8 cellular contexts compared by ENCODE assay signal in the genomic region with DNA sequence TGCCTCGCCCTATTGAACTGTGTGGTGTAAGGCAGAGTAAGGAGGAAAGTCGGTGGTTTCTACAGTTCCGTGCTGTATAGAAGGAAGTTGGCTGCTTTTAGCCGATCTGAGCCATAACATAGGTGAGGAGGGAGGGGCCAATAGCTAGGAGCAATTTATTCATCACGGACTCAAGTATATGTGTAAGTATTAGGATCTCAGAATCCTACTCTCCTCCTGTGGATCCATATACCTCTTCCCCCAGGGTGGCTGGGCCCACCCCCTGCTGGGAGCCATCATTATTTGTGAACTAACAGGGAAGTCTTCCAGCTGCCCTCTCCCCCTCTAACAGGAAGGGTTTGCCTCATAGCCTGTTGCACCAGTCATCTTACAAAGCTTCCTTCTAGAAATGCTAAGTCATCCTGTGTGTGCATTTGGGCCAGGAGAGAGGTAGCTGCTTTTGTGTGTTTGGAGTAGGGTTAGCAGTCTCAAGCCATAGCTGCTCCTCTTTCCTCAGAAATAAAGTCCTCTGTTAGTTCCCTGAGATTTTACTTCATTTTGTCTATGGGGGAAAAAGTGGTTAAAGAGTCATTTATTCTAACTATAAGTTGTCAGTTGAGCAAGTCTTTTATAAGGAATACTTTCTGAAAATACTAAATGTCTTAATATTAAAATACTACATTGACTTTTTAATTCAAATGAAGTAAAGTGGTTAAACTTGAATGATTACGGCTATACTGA. TPM values are rescaled to one million over a fixed set of nuclear protein-coding genes. Genes with fewer than 3 reads are reported as not detected.
DNase-seq lines count a peak whose midpoint lies in the region; ATAC-seq and TF ChIP-seq lines count a peak whose summit lies in the region.

No MANE protein-coding gene starts in this region.

- H4K8ac ChIP-seq in neuronal stem cell (ENCODE audit: low read depth, low read length): no peak overlapping the region

- no peak overlapping the region for H3K4me2 ChIP-seq in neuronal stem cell (ENCODE audit: insufficient read depth, low read length, poor library complexity, severe bottlenecking)

- H3K79me1 ChIP-seq in neuronal stem cell (ENCODE audit: low read depth, low read length): peaks cover under 1% of the 10 kb centered on the region

- TF ChIP-seq CTCF in CD8-positive, alpha-beta T cell (IDR thresholded peaks at IDR 0.05): no peak

- no peaks in the 10 kb centered on the region for H3K27me3 ChIP-seq in CD8-positive, alpha-beta T cell (ENCODE audit: insufficient read depth, low read length)
- no peaks in the 10 kb centered on the region for H3K27me3 ChIP-seq in neuronal stem cell (ENCODE audit: control insufficient read depth in 3 of 3, insufficient read depth in 3 of 3, low read depth in 1 of 3, low read length in 3 of 3)

- no peaks in the 10 kb centered on the region for H3K4me1 ChIP-seq in CD8-positive, alpha-beta T cell (ENCODE audit: insufficient read depth, low read length)
- no peaks in the 10 kb centered on the region for H3K4me1 ChIP-seq in neuronal stem cell (ENCODE audit: control insufficient read depth in 2 of 2, insufficient read depth in 1 of 2, low read depth in 1 of 2, low read length in 2 of 2)

- no peak overlapping the region for H4K91ac ChIP-seq in neuronal stem cell (ENCODE audit: low read depth, low read length, poor library complexity)

- no peak overlapping the region for H2BK15ac ChIP-seq in neuronal stem cell (ENCODE audit: low read length)

- POLR2A ChIA-PET in CD8-positive, alpha-beta T cell (lab: Charles Lee): interaction anchor here (0.9 kb wide), 1 partner anchor 16 kb away, joined by 5 read pairs; the partner anchor contains the start of gene PGD

- DNase-seq in CD8-positive, alpha-beta T cell: no peak
- peak; percentile 13 for DNase-seq in NCI-H69 (lab: John Stamatoyannopoulos, UW)
- DNase-seq in effector memory CD8-positive, alpha-beta T cell: no peak
- no peak for DNase-seq in naive B cell
- no peak for DNase-seq in D341Med (ENCODE audit: low spot score)
- no peak for DNase-seq in neuronal stem cell (ENCODE audit: low spot score)
- DNase-seq in 8988T: no peak

- no peak overlapping the region for H3K4me3 ChIP-seq in CD8-positive, alpha-beta T cell (ENCODE audit: low read depth, low read length)
- no peak overlapping the region for H3K4me3 ChIP-seq in neuronal stem cell (ENCODE audit: low read length in 2 of 2)

- no peaks in the 10 kb centered on the region for H3K9me3 ChIP-seq in CD8-positive, alpha-beta T cell (ENCODE audit: low read length)
- no peaks in the 10 kb centered on the region for H3K9me3 ChIP-seq in neuronal stem cell (replicated peaks in 1 of 2; ENCODE audit: control insufficient read depth in 2 of 2, insufficient read depth in 1 of 2, low read depth in 1 of 2, low read length in 2 of 2)

- H3K14ac ChIP-seq in neuronal stem cell (ENCODE audit: low read length): no peak overlapping the region

- peak overlapping the region; percentile 27 for H3K27ac Mint-ChIP-seq in CD8-positive, alpha-beta T cell
- H3K27ac Mint-ChIP-seq in effector memory CD8-positive, alpha-beta T cell: peak overlapping the region in 1 of 2 donors; percentile 44
- H3K27ac Mint-ChIP-seq in naive B cell: peak overlapping the region in 5 of 6 donors; percentile 66 to 91 (median 76)

- intact Hi-C loops in CD8-positive, alpha-beta T cell (cut with DNase I, micrococcal nuclease): no loop called here

- H3K9me3 Mint-ChIP-seq in CD8-positive, alpha-beta T cell: no peaks in the 10 kb centered on the region
- no peaks in the 10 kb centered on the region for H3K9me3 Mint-ChIP-seq in effector memory CD8-positive, alpha-beta T cell
- no peaks in the 10 kb centered on the region for H3K9me3 Mint-ChIP-seq in naive B cell

- H3K27ac ChIP-seq in CD8-positive, alpha-beta T cell (ENCODE audit: low read depth, low read length): no peak overlapping the region
- H3K27ac ChIP-seq in neuronal stem cell (replicated peaks; ENCODE audit: low read length): no peak overlapping the region

- peaks cover 4% of the 10 kb centered on the region for H3K4me1 Mint-ChIP-seq in CD8-positive, alpha-beta T cell (ENCODE audit: low read depth)
- H3K4me1 Mint-ChIP-seq in effector memory CD8-positive, alpha-beta T cell (ENCODE audit: low read depth in 2 of 2): no peaks in the 10 kb centered on the region
- peaks cover 0 to 6% (median 3%) of the 10 kb centered on the region in 3 donors for H3K4me1 Mint-ChIP-seq in naive B cell

- H2AFZ ChIP-seq in neuronal stem cell (ENCODE audit: low read length): no peak overlapping the region

- H2BK5ac ChIP-seq in neuronal stem cell (ENCODE audit: low read length): no peak overlapping the region

- CTCF ChIA-PET in CD8-positive, alpha-beta T cell (lab: Charles Lee): no interaction called here

- no peaks in the 10 kb centered on the region for H3K27me3 Mint-ChIP-seq in CD8-positive, alpha-beta T cell (ENCODE audit: low read depth)
- H3K27me3 Mint-ChIP-seq in effector memory CD8-positive, alpha-beta T cell: no peaks in the 10 kb centered on the region
- H3K27me3 Mint-ChIP-seq in naive B cell: no peaks in the 10 kb centered on the region

- H3K23ac ChIP-seq in neuronal stem cell (ENCODE audit: low read depth, low read length, poor library complexity): no peak overlapping the region

- no peak overlapping the region for H3K9ac ChIP-seq in neuronal stem cell (ENCODE audit: low read depth, low read length, poor library complexity)

- no CpG with 5 or more reads among the region's 6 CpGs for WGBS in neuronal stem cell (ENCODE audit: extremely low coverage in 2 of 2, insufficient read length in 2 of 2, insufficient replicate concordance in 1 of 2), 2 donors

- no peak overlapping the region for H2AK5ac ChIP-seq in neuronal stem cell (ENCODE audit: low read depth, low read length)

- no peak overlapping the region for H3K18ac ChIP-seq in neuronal stem cell (ENCODE audit: low read length)

- H3K36me3 Mint-ChIP-seq in CD8-positive, alpha-beta T cell: peaks cover 88% of the 10 kb centered on the region
- peaks cover 63% of the 10 kb centered on the region for H3K36me3 Mint-ChIP-seq in effector memory CD8-positive, alpha-beta T cell (ENCODE audit: insufficient read depth)
- peaks cover 29 to 33% of the 10 kb centered on the region in 2 donors for H3K36me3 Mint-ChIP-seq in naive B cell

- peaks cover 52% of the 10 kb centered on the region for H3K36me3 ChIP-seq in CD8-positive, alpha-beta T cell (ENCODE audit: insufficient read depth, low read length)
- H3K36me3 ChIP-seq in neuronal stem cell (replicated peaks in 1 of 2; ENCODE audit: control insufficient read depth in 2 of 2, insufficient read depth in 2 of 2, low read length in 2 of 2): peaks cover 59 to 98% of the 10 kb centered on the region in 2 donors

- H2BK12ac ChIP-seq in neuronal stem cell (ENCODE audit: low read length): no peak overlapping the region

- ATAC-seq in CD8-positive, alpha-beta T cell: no peak
- ATAC-seq in effector memory CD8-positive, alpha-beta T cell (replicated peaks): peak; percentile 21
- peak in 1 of 2 donors; percentile 54 for ATAC-seq in naive B cell (ENCODE audit: low read depth in 2 of 2)
- no peak for ATAC-seq in GM19324 (IDR thresholded peaks at IDR 0.05; ENCODE audit: low FRiP score, unreplicated experiment)

- H2BK120ac ChIP-seq in neuronal stem cell (ENCODE audit: low read depth, low read length): no peak overlapping the region

- no peak overlapping the region for H3K4ac ChIP-seq in neuronal stem cell (ENCODE audit: low read length)

- no peak overlapping the region for H3K4me3 Mint-ChIP-seq in CD8-positive, alpha-beta T cell
- no peak overlapping the region for H3K4me3 Mint-ChIP-seq in effector memory CD8-positive, alpha-beta T cell
- peak overlapping the region in 1 of 8 donors; percentile 45 for H3K4me3 Mint-ChIP-seq in naive B cell

RNA-seq across cellular contexts. Expression of gene CENPS, which starts 14.9 kb away (rescaled TPM):
- 1 to 10 TPM; 2.0 to 3.5 TPM for total RNA-seq in CD8-positive, alpha-beta T cell
- polyA plus RNA-seq in naive B cell (ENCODE audit: low read depth in 6 of 6): 10 to 100 TPM; 10.1 to 21.3 (median 14.2) TPM
- 25.9 TPM for polyA plus RNA-seq in neuronal stem cell (2013, experiment 1 of 2)
- polyA plus RNA-seq in neuronal stem cell (2013, experiment 2 of 2): 26.8 TPM

RNA-seq across cellular contexts. Expression of gene PGD, which starts 16.5 kb away (rescaled TPM):
- total RNA-seq in CD8-positive, alpha-beta T cell: 10 to 100 TPM; 20.2 to 21.7 TPM
- polyA plus RNA-seq in naive B cell (ENCODE audit: low read depth in 6 of 6): 10 to 100 TPM; 30.4 to 54.5 (median 32.7) TPM
- polyA plus RNA-seq in neuronal stem cell (2013, experiment 1 of 2): 253 TPM
- polyA plus RNA-seq in neuronal stem cell (2013, experiment 2 of 2): 255 TPM

RNA-seq across cellular contexts. Expression of gene CORT, which starts 34.5 kb away (rescaled TPM):
- total RNA-seq in CD8-positive, alpha-beta T cell: under 1 TPM in 1 of 2 experiments, not detected in 1; 0.38 TPM
- polyA plus RNA-seq in naive B cell (ENCODE audit: low read depth in 6 of 6): not detected
- polyA plus RNA-seq in neuronal stem cell (2013, experiment 1 of 2): 2.8 TPM
- 2.8 TPM for polyA plus RNA-seq in neuronal stem cell (2013, experiment 2 of 2)

RNA-seq across cellular contexts. Expression of gene DFFA, which starts 57.0 kb away (rescaled TPM):
- 10 to 100 TPM in 1 of 2 experiments, 1 to 10 TPM in 1; 10.0 to 10.4 TPM for total RNA-seq in CD8-positive, alpha-beta T cell
- polyA plus RNA-seq in naive B cell (ENCODE audit: low read depth in 6 of 6): 10 to 100 TPM; 21.1 to 35.6 (median 23.6) TPM
- 40.1 TPM for polyA plus RNA-seq in neuronal stem cell (2013, experiment 1 of 2)
- polyA plus RNA-seq in neuronal stem cell (2013, experiment 2 of 2): 41.7 TPM

RNA-seq across cellular contexts. Expression of gene PEX14, which starts 59.4 kb away (rescaled TPM):
- total RNA-seq in CD8-positive, alpha-beta T cell: 10 to 100 TPM; 13.5 to 14.2 TPM
- 1 to 10 TPM; 2.6 to 4.2 (median 3.6) TPM for polyA plus RNA-seq in naive B cell (ENCODE audit: low read depth in 6 of 6)
- polyA plus RNA-seq in neuronal stem cell (2013, experiment 1 of 2): 24.5 TPM
- polyA plus RNA-seq in neuronal stem cell (2013, experiment 2 of 2): 24.4 TPM
